8 cellular contexts compared by ENCODE assay signal in the genomic region with DNA sequence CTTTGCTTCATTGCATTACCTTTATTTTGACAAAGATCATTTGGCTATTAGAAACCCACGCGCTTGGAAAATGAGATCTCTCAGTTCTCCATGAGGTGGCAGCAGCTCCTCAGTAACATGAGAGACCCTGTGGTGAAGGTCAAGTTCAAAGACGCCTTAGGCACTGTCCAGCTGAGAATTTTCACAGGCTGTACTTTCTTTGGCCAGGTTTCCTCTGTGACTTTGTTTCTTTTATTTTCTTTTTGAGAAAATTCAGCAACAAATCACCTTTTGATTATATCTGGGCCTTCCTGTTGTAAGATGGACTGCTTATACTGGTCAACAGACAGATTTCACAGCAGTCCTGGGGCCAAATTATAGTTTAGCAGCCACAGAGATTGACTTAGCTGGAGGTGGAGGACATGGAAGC. TPM values are rescaled to one million over a fixed set of nuclear protein-coding genes. Genes with fewer than 3 reads are reported as not detected.
DNase-seq lines count a peak whose midpoint lies in the region; ATAC-seq and TF ChIP-seq lines count a peak whose summit lies in the region.

No MANE protein-coding gene starts in this region.

- no peaks in the 10 kb centered on the region for H3K27me3 Mint-ChIP-seq in activated CD4-positive, alpha-beta memory T cell treated with anti-CD3 and anti-CD28 coated beads for 36 hours

- POLR2A ChIA-PET in activated CD4-positive, alpha-beta memory T cell treated with anti-CD3 and anti-CD28 coated beads for 36 hours (lab: Charles Lee): no interaction called here

- no peak overlapping the region for H3K4me3 ChIP-seq in NB4 (ENCODE audit: low read depth, low read length)

- TF ChIP-seq CTCF in NB4 (IDR thresholded peaks at IDR 0.05; ENCODE audit: low read depth, low read length): peak; percentile 40

- no peak overlapping the region for H3K4me3 Mint-ChIP-seq in activated CD4-positive, alpha-beta memory T cell treated with anti-CD3 and anti-CD28 coated beads for 36 hours

- DNase-seq in activated CD8-positive, alpha-beta memory T cell treated with anti-CD3 and anti-CD28 coated beads, Interleukin-2, amount 50 U/mL, for 4 hours: peak; percentile 18
- no peak for DNase-seq in activated CD8-positive, alpha-beta memory T cell treated with anti-CD3 and anti-CD28 coated beads, Interleukin-2, amount 50 U/mL, for 48 hours
- DNase-seq in NB4 (ENCODE audit: low read depth) (peak; percentile 55), germinal center (ENCODE audit: low spot score) (peak; percentile 11), pons (ENCODE audit: low spot score) (peak; percentile 78)
- peak; percentile 42 for DNase-seq in activated CD4-positive, alpha-beta memory T cell treated with anti-CD3 and anti-CD28 coated beads for 36 hours

- H3K9me3 Mint-ChIP-seq in activated CD4-positive, alpha-beta memory T cell treated with anti-CD3 and anti-CD28 coated beads for 36 hours: no peaks in the 10 kb centered on the region

- H3K36me3 Mint-ChIP-seq in activated CD4-positive, alpha-beta memory T cell treated with anti-CD3 and anti-CD28 coated beads for 36 hours: no peaks in the 10 kb centered on the region

- no peak overlapping the region for H3K27ac Mint-ChIP-seq in activated CD4-positive, alpha-beta memory T cell treated with anti-CD3 and anti-CD28 coated beads for 36 hours

- no peaks in the 10 kb centered on the region for H3K4me1 Mint-ChIP-seq in activated CD4-positive, alpha-beta memory T cell treated with anti-CD3 and anti-CD28 coated beads for 36 hours (ENCODE audit: low read depth)

- no peak for TF ChIP-seq POLR2A in NB4 (IDR thresholded peaks at IDR 0.05; ENCODE audit: extremely low read depth, insufficient read length)

- CTCF ChIA-PET in activated CD4-positive, alpha-beta memory T cell treated with anti-CD3 and anti-CD28 coated beads for 36 hours (lab: Charles Lee): interaction anchor here (0.9 to 2.0 kb wide), 5 partner anchors 8 to 683 kb away, joined by 3 to 11 read pairs (median 4); no protein-coding TSS in a partner anchor

- ATAC-seq in GM21576 (IDR thresholded peaks at IDR 0.05; ENCODE audit: unreplicated experiment) (peak; percentile 77), GM18909 (IDR thresholded peaks at IDR 0.05; ENCODE audit: poor library complexity, unreplicated experiment) (no peak)

- intact Hi-C loops in activated CD4-positive, alpha-beta memory T cell treated with anti-CD3 and anti-CD28 coated beads for 36 hours (cut with micrococcal nuclease): loop anchor here (1.0 to 2.0 kb wide), 2 partner anchors 98 to 620 kb away; no protein-coding TSS in a partner anchor

RNA-seq across cellular contexts. Expression of a gene that starts 54.5 kb away (rescaled TPM):
- total RNA-seq in activated CD4-positive, alpha-beta memory T cell treated with anti-CD3 and anti-CD28 coated beads for 36 hours: 10 to 100 TPM; 51.7 to 54.0 TPM
